Comparison of ENCODE assay signal across 20 cellular contexts in genomic region chr17:2015314-2015713, GRCh38. TPM values are rescaled to one million over a fixed set of nuclear protein-coding genes. Genes with fewer than 3 reads are reported as not detected.
A peak's percentile ranks its signal among the peaks of the same experiment; 100 is the strongest.
DNase-seq lines count a peak whose midpoint lies in the region; ATAC-seq, FAIRE-seq and TF ChIP-seq lines count a peak whose summit lies in the region.
"Had no signal": no experiment of that assay in that cellular context is flagged by ENCODE, and none has a peak within 500 bp of the region (broad histone marks: within the 10 kb centered on the region; RNA-seq: fewer than 3 reads in every experiment).

No MANE protein-coding gene starts in this region.

- H3K4me3 ChIP-seq in HepG2 (replicated peaks in 1 of 3; ENCODE audit: insufficient read depth in 1 of 3, low read depth in 2 of 3, low read length in 3 of 3): no peak overlapping the region
- no peak overlapping the region for H3K4me3 ChIP-seq in right lobe of liver
- no peak overlapping the region for H3K4me3 ChIP-seq in adipocyte (ENCODE audit: low read length)
- no peak overlapping the region for H3K4me3 ChIP-seq in neural progenitor cell
- no peak overlapping the region for H3K4me3 ChIP-seq in tibial nerve
- H3K4me3 ChIP-seq: GM12878, GM23248 had no signal

- TF ChIP-seq CTCF in HepG2 (CRISPR knock-in tag; IDR thresholded peaks at IDR 0.05) (no peak), right lobe of liver (IDR thresholded peaks at IDR 0.05) (no peak), neural progenitor cell (IDR thresholded peaks at IDR 0.05) (no peak), tibial nerve (IDR thresholded peaks at IDR 0.05) (no peak), natural killer cell (IDR thresholded peaks at IDR 0.05) (no peak)

- in situ Hi-C loops in HepG2 (cut with HindIII; ENCODE audit: extremely low pct_ligation_motif_present, low pct_unique_long_range_greater_than_20kb): no loop called here

- WGBS in HepG2 (ENCODE audit: low lambda C conversion rate): 59% methylated on average over 12 of the region's 14 CpGs
- WGBS in right lobe of liver (ENCODE audit: insufficient coverage, low coverage, low lambda C conversion rate, missing lambda C conversion rate): 49% methylated on average over 7 of the region's 14 CpGs
- WGBS in tibial nerve, 2 donors: 85 to 91% methylated on average over 14 of the region's 14 CpGs

- H3K27me3 Mint-ChIP-seq in neural progenitor cell (ENCODE audit: insufficient read depth, low read depth) (peaks cover 20% of the 10 kb centered on the region), natural killer cell (ENCODE audit: low read depth in 2 of 2) (peaks cover 27 to 28% of the 10 kb centered on the region in 2 donors)
- peaks cover 26% of the 10 kb centered on the region for H3K27me3 Mint-ChIP-seq in activated T-cell treated with anti-CD3 and anti-CD28 coated beads, Interleukin-2, amount 50 U/mL, for 4 hours (ENCODE audit: low read depth)

- H3K36me3 ChIP-seq in HepG2 (replicated peaks in 1 of 2; ENCODE audit: control insufficient read depth in 1 of 2, insufficient read depth in 2 of 2, low read length in 2 of 2): no peaks in the 10 kb centered on the region
- no peaks in the 10 kb centered on the region for H3K36me3 ChIP-seq in right lobe of liver
- H3K36me3 ChIP-seq in adipocyte (ENCODE audit: control insufficient read depth, insufficient read depth, low read length, severe bottlenecking): no peaks in the 10 kb centered on the region
- H3K36me3 ChIP-seq in neural progenitor cell: no peaks in the 10 kb centered on the region
- no peaks in the 10 kb centered on the region for H3K36me3 ChIP-seq in tibial nerve

- no peak overlapping the region for H3K4me2 ChIP-seq in HepG2 (ENCODE audit: low read depth, low read length)
- no peak overlapping the region for H3K4me2 ChIP-seq in neural progenitor cell

- DNase-seq in HepG2 (ENCODE audit: low spot score) (no peak), right lobe of liver (no peak), adipocyte (ENCODE audit: low read depth) (no peak), neural progenitor cell (ENCODE audit: low spot score) (no peak), tibial nerve (ENCODE audit: low spot score in 2 of 2) (no peak), natural killer cell (no peak)
- DNase-seq in activated T-cell treated with anti-CD3 and anti-CD28 coated beads, Interleukin-2, amount 50 U/mL, for 4 hours: no peak
- DNase-seq: CD4-positive, alpha-beta T cell; CD8-positive, alpha-beta memory T cell; DMS 273 treated with DMSO at 0.1 percent for 48 hours; DMS79; EL; GDM1; GM23248; H9 had no signal

- no peak for TF ChIP-seq EP300 in HepG2 (IDR thresholded peaks at IDR 0.05; ENCODE audit: low read depth in 2 of 2, low read length in 2 of 2)
- TF ChIP-seq EP300 in HepG2 (CRISPR knock-in tag; IDR thresholded peaks at IDR 0.05; ENCODE audit: borderline replicate concordance): no peak
- TF ChIP-seq EP300 in tibial nerve (IDR thresholded peaks at IDR 0.05): no peak

- CTCF ChIA-PET in HepG2 (lab: Yijun Ruan, JAX; ENCODE audit: low intra/inter-chr PET ratio, low total read pairs): no interaction called here

- peaks cover 7 to 33% of the 10 kb centered on the region in 2 experiments; a peak in 4 of 5 replicates for H3K27me3 ChIP-seq in HepG2 (ENCODE audit: control insufficient read depth in 1 of 2, insufficient read depth in 2 of 2, low read length in 2 of 2)
- no peaks in the 10 kb centered on the region for H3K27me3 ChIP-seq in right lobe of liver
- peaks cover 34% of the 10 kb centered on the region for H3K27me3 ChIP-seq in adipocyte (replicated peaks; ENCODE audit: control insufficient read depth, insufficient read depth, low read length)
- peaks cover 85% of the 10 kb centered on the region for H3K27me3 ChIP-seq in neural progenitor cell
- H3K27me3 ChIP-seq in tibial nerve: peaks cover 0 to 16% of the 10 kb centered on the region in 2 donors

- POLR2A ChIA-PET in HepG2 (lab: Yijun Ruan, JAX): no interaction called here

- FAIRE-seq in HepG2 (lab: Jason Lieb, UNC): no peak
- FAIRE-seq: D721Med, GM12878, GM19239 had no signal

- H3K9me3 ChIP-seq in HepG2 (ENCODE audit: low read length): no peaks in the 10 kb centered on the region
- no peaks in the 10 kb centered on the region for H3K9me3 ChIP-seq in right lobe of liver
- no peaks in the 10 kb centered on the region for H3K9me3 ChIP-seq in adipocyte (ENCODE audit: control insufficient read depth, low read length)
- no peaks in the 10 kb centered on the region for H3K9me3 ChIP-seq in neural progenitor cell (ENCODE audit: low read depth)
- no peaks in the 10 kb centered on the region for H3K9me3 ChIP-seq in tibial nerve

- H2AFZ ChIP-seq in HepG2 (ENCODE audit: low read length): no peak overlapping the region
- H2AFZ ChIP-seq in neural progenitor cell (replicated peaks): no peak overlapping the region
- H2AFZ ChIP-seq: GM23248 had no signal

- TF ChIP-seq RAD21 in HepG2 (CRISPR knock-in tag; IDR thresholded peaks at IDR 0.05): no peak

- no TSS peak for BruUV-seq in HepG2 (replicated peaks; lab: Mats Ljungman, UMichigan)

- H4K20me1 ChIP-seq in HepG2 (ENCODE audit: insufficient read depth, low read length): no peaks in the 10 kb centered on the region
- peaks cover 12% of the 10 kb centered on the region for H4K20me1 ChIP-seq in neural progenitor cell (ENCODE audit: low read depth)

- TF ChIP-seq POLR2A in HepG2 (IDR thresholded peaks at IDR 0.05; ENCODE audit: insufficient read depth in 1 of 2, low read depth in 2 of 2, low read length in 2 of 2) (no peak), right lobe of liver (IDR thresholded peaks at IDR 0.05) (no peak), tibial nerve (IDR thresholded peaks at IDR 0.05) (no peak)

- H3K4me1 Mint-ChIP-seq in neural progenitor cell: peaks cover 62% of the 10 kb centered on the region
- H3K4me1 Mint-ChIP-seq in activated T-cell treated with anti-CD3 and anti-CD28 coated beads, Interleukin-2, amount 50 U/mL, for 4 hours (ENCODE audit: low read depth): no peaks in the 10 kb centered on the region
- H3K4me1 Mint-ChIP-seq in natural killer cell: peaks cover 0 to 6% of the 10 kb centered on the region in 2 donors
- H3K4me1 Mint-ChIP-seq: CD8-positive, alpha-beta memory T cell had no signal

- no peaks in the 10 kb centered on the region for H3K79me2 ChIP-seq in HepG2 (ENCODE audit: insufficient read depth, low read length)
- H3K79me2 ChIP-seq in neural progenitor cell (ENCODE audit: low read depth): no peaks in the 10 kb centered on the region

- intact Hi-C loops in HepG2 (cut with micrococcal nuclease; ENCODE audit: unreplicated experiment) (no loop called here), right lobe of liver (cut with DNase I) (no loop called here), natural killer cell (cut with micrococcal nuclease) (no loop called here)

- ATAC-seq in HepG2 (no peak), right lobe of liver (no peak), natural killer cell (no peak)
- no peak for ATAC-seq in activated T-cell treated with anti-CD3 and anti-CD28 coated beads, Interleukin-2, amount 50 U/mL, for 4 hours
- ATAC-seq: GM12878, HCT116 had no signal

- H3K27ac Mint-ChIP-seq in neural progenitor cell (no peak overlapping the region), natural killer cell (no peak overlapping the region)
- H3K27ac Mint-ChIP-seq: CD4-positive, alpha-beta T cell; CD8-positive, alpha-beta memory T cell; H9 had no signal

- H3K4me1 ChIP-seq in HepG2 (ENCODE audit: insufficient read depth, low read length) (no peaks in the 10 kb centered on the region), right lobe of liver (peaks cover 0 to 20% (median 7%) of the 10 kb centered on the region in 4 donors), adipocyte (ENCODE audit: control insufficient read depth, insufficient read depth, low read length) (peaks cover 69% of the 10 kb centered on the region), neural progenitor cell (peaks cover 12% of the 10 kb centered on the region), tibial nerve (peaks cover 0 to 44% (median 0%) of the 10 kb centered on the region in 4 donors)

- H3K36me3 Mint-ChIP-seq in neural progenitor cell (no peaks in the 10 kb centered on the region), natural killer cell (no peaks in the 10 kb centered on the region)
- H3K36me3 Mint-ChIP-seq in activated T-cell treated with anti-CD3 and anti-CD28 coated beads, Interleukin-2, amount 50 U/mL, for 4 hours (ENCODE audit: insufficient read depth): no peaks in the 10 kb centered on the region
- H3K36me3 Mint-ChIP-seq: CD14-positive monocyte; CD8-positive, alpha-beta memory T cell had no signal

- H3K9ac ChIP-seq in HepG2 (ENCODE audit: insufficient read depth, low read depth, low read length) (no peak overlapping the region), adipocyte (ENCODE audit: low read length) (peak overlapping the region; percentile 3), neural progenitor cell (no peak overlapping the region)
- H3K9ac ChIP-seq: GM23248 had no signal

- peak overlapping the region; percentile 24 for H3K4me3 Mint-ChIP-seq in neural progenitor cell
- no peak overlapping the region for H3K4me3 Mint-ChIP-seq in activated T-cell treated with anti-CD3 and anti-CD28 coated beads, Interleukin-2, amount 50 U/mL, for 4 hours
- H3K4me3 Mint-ChIP-seq in natural killer cell: no peak overlapping the region
- H3K4me3 Mint-ChIP-seq: CD4-positive, alpha-beta T cell; CD8-positive, alpha-beta memory T cell; H9 had no signal

- H3K9me3 Mint-ChIP-seq in neural progenitor cell: no peaks in the 10 kb centered on the region
- H3K9me3 Mint-ChIP-seq in activated T-cell treated with anti-CD3 and anti-CD28 coated beads, Interleukin-2, amount 50 U/mL, for 4 hours: no peaks in the 10 kb centered on the region
- H3K9me3 Mint-ChIP-seq in natural killer cell: no peaks in the 10 kb centered on the region
- H3K9me3 Mint-ChIP-seq: CD4-positive, alpha-beta T cell; H9 had no signal

- H3F3A ChIP-seq in neural progenitor cell (ENCODE audit: low read depth): peaks cover 15% of the 10 kb centered on the region

- H3K27ac ChIP-seq in HepG2 (ENCODE audit: extremely low read length, insufficient read depth, low read length) (no peak overlapping the region), right lobe of liver (no peak overlapping the region), neural progenitor cell (no peak overlapping the region), tibial nerve (no peak overlapping the region)
- H3K27ac ChIP-seq: GM23248 had no signal

RNA-seq across cellular contexts. Expression of gene RTN4RL1, which starts 9.8 kb away (rescaled TPM):
- total RNA-seq in HepG2 (2016; rRNA removed; fragmentation: Illumina TruSeq; extraction: Trizol) (not detected in 2 replicates), right lobe of liver (1 to 10 TPM in 5 of 6 experiments, under 1 TPM in 1; 0.54 to 2.6 (median 1.4) TPM), neural progenitor cell (ENCODE audit: low replicate concordance) (3.4 and 7.2 TPM in 2 replicates), tibial nerve (10 to 100 TPM in 1 of 4 donors, 1 to 10 TPM in 3; 7.3 to 12.6 (median 7.8) TPM), natural killer cell (under 1 TPM in 2 of 3 donors, not detected in 1; 0.15 to 0.23 TPM)
- total RNA-seq in HepG2 (2016; cell fraction: cytosol; rRNA removed; fragmentation: Illumina TruSeq; extraction: Trizol; ENCODE audit: low read depth): not detected in 2 replicates
- not detected in 2 replicates for total RNA-seq in HepG2 (2016; cell fraction: insoluble cytoplasmic fraction; rRNA removed; fragmentation: Illumina TruSeq; extraction: Trizol)
- total RNA-seq in HepG2 (2016; cell fraction: membrane; rRNA removed; fragmentation: Illumina TruSeq; extraction: Trizol): not detected in 2 replicates
- total RNA-seq in HepG2 (2016; cell fraction: nucleus; rRNA removed; fragmentation: Illumina TruSeq; extraction: Trizol): not detected in 2 replicates
- 0.01 TPM in 1 of 2 replicates, not detected in the other for polyA plus RNA-seq in HepG2 (2011; rRNA removed)
- polyA plus RNA-seq in HepG2 (2011; cell fraction: cytosol; rRNA removed): not detected in 2 replicates
- polyA plus RNA-seq in HepG2 (2011; cell fraction: nucleus; rRNA removed): not detected in 2 replicates
- not detected in 2 replicates for polyA plus RNA-seq in HepG2 (2012)
- polyA plus RNA-seq in HepG2 (2016; cell fraction: cytosol; fragmentation: Illumina TruSeq; extraction: Trizol; ENCODE audit: low read depth): not detected in 2 replicates
- not detected in 2 replicates for polyA plus RNA-seq in HepG2 (2016; cell fraction: insoluble cytoplasmic fraction; fragmentation: Illumina TruSeq; extraction: Trizol; ENCODE audit: low read depth)
- 0.05 TPM in 1 of 2 replicates, not detected in the other for polyA plus RNA-seq in HepG2 (2016; cell fraction: membrane; fragmentation: Illumina TruSeq; extraction: Trizol; ENCODE audit: low read depth)
- not detected in 2 replicates for polyA plus RNA-seq in HepG2 (2016; cell fraction: nucleus; fragmentation: Illumina TruSeq; extraction: Trizol; ENCODE audit: insufficient read depth, low read depth)
- 0.08 TPM in 1 of 2 replicates, not detected in the other for polyA minus RNA-seq in HepG2 (2011; rRNA and poly(A)+ RNA removed; ENCODE audit: low replicate concordance)
- not detected in 2 replicates for polyA minus RNA-seq in HepG2 (2011; cell fraction: cytosol; rRNA and poly(A)+ RNA removed)
- polyA minus RNA-seq in HepG2 (2011; cell fraction: nucleus; rRNA and poly(A)+ RNA removed): not detected in 2 replicates
- total RNA-seq in activated T-cell treated with anti-CD3 and anti-CD28 coated beads, Interleukin-2, amount 50 U/mL, for 4 hours: 1 to 10 TPM; 1.0 to 2.5 (median 2.0) TPM
- polyA plus RNA-seq: GM23248 had no signal

RNA-seq across cellular contexts. Expression of gene DPH1, which starts 14.6 kb away (rescaled TPM):
- total RNA-seq in HepG2 (2016; rRNA removed; fragmentation: Illumina TruSeq; extraction: Trizol) (14.5 and 25.3 TPM in 2 replicates), right lobe of liver (10 to 100 TPM; 20.0 to 41.1 (median 25.4) TPM), neural progenitor cell (ENCODE audit: low replicate concordance) (21.1 and 28.0 TPM in 2 replicates), tibial nerve (100 to 1,000 TPM in 1 of 4 donors, 10 to 100 TPM in 3; 56.3 to 137 (median 63.9) TPM), natural killer cell (10 to 100 TPM; 60.2 to 65.2 (median 63.2) TPM)
- total RNA-seq in HepG2 (2016; cell fraction: cytosol; rRNA removed; fragmentation: Illumina TruSeq; extraction: Trizol; ENCODE audit: low read depth): 12.1 and 14.2 TPM in 2 replicates
- 12.8 and 22.5 TPM in 2 replicates for total RNA-seq in HepG2 (2016; cell fraction: insoluble cytoplasmic fraction; rRNA removed; fragmentation: Illumina TruSeq; extraction: Trizol)
- 10.3 and 14.0 TPM in 2 replicates for total RNA-seq in HepG2 (2016; cell fraction: membrane; rRNA removed; fragmentation: Illumina TruSeq; extraction: Trizol)
- 16.5 and 22.6 TPM in 2 replicates for total RNA-seq in HepG2 (2016; cell fraction: nucleus; rRNA removed; fragmentation: Illumina TruSeq; extraction: Trizol)
- polyA plus RNA-seq in HepG2 (2011; rRNA removed): 42.8 and 49.5 TPM in 2 replicates
- 18.9 and 24.7 TPM in 2 replicates for polyA plus RNA-seq in HepG2 (2011; cell fraction: cytosol; rRNA removed)
- polyA plus RNA-seq in HepG2 (2011; cell fraction: nucleus; rRNA removed): 184 and 197 TPM in 2 replicates
- polyA plus RNA-seq in HepG2 (2012): 22.1 and 23.1 TPM in 2 replicates
- polyA plus RNA-seq in HepG2 (2016; cell fraction: cytosol; fragmentation: Illumina TruSeq; extraction: Trizol; ENCODE audit: low read depth): 2.9 and 3.9 TPM in 2 replicates
- polyA plus RNA-seq in HepG2 (2016; cell fraction: insoluble cytoplasmic fraction; fragmentation: Illumina TruSeq; extraction: Trizol; ENCODE audit: low read depth): 12.2 and 15.0 TPM in 2 replicates
- 3.9 and 4.7 TPM in 2 replicates for polyA plus RNA-seq in HepG2 (2016; cell fraction: membrane; fragmentation: Illumina TruSeq; extraction: Trizol; ENCODE audit: low read depth)
- polyA plus RNA-seq in HepG2 (2016; cell fraction: nucleus; fragmentation: Illumina TruSeq; extraction: Trizol; ENCODE audit: insufficient read depth, low read depth): 54.3 and 66.6 TPM in 2 replicates
- 82.1 and 106 TPM in 2 replicates for polyA minus RNA-seq in HepG2 (2011; rRNA and poly(A)+ RNA removed; ENCODE audit: low replicate concordance)
- polyA minus RNA-seq in HepG2 (2011; cell fraction: cytosol; rRNA and poly(A)+ RNA removed): 15.1 and 19.0 TPM in 2 replicates
- 33.1 and 46.4 TPM in 2 replicates for polyA minus RNA-seq in HepG2 (2011; cell fraction: nucleus; rRNA and poly(A)+ RNA removed)
- total RNA-seq in activated T-cell treated with anti-CD3 and anti-CD28 coated beads, Interleukin-2, amount 50 U/mL, for 4 hours: 10 to 100 TPM; 56.6 to 59.9 (median 58.5) TPM

RNA-seq across cellular contexts. Expression of gene OVCA2, which starts 26.5 kb away (rescaled TPM):
- 28.2 and 28.5 TPM in 2 replicates for total RNA-seq in HepG2 (2016; rRNA removed; fragmentation: Illumina TruSeq; extraction: Trizol)
- 14.6 and 20.0 TPM in 2 replicates for total RNA-seq in HepG2 (2016; cell fraction: cytosol; rRNA removed; fragmentation: Illumina TruSeq; extraction: Trizol; ENCODE audit: low read depth)
- total RNA-seq in HepG2 (2016; cell fraction: insoluble cytoplasmic fraction; rRNA removed; fragmentation: Illumina TruSeq; extraction: Trizol): 30.5 and 31.5 TPM in 2 replicates
- total RNA-seq in HepG2 (2016; cell fraction: membrane; rRNA removed; fragmentation: Illumina TruSeq; extraction: Trizol): 29.3 and 32.1 TPM in 2 replicates
- total RNA-seq in HepG2 (2016; cell fraction: nucleus; rRNA removed; fragmentation: Illumina TruSeq; extraction: Trizol): 13.5 and 15.0 TPM in 2 replicates
- polyA plus RNA-seq in HepG2 (2011; rRNA removed): 23.7 and 30.7 TPM in 2 replicates
- 28.7 and 32.0 TPM in 2 replicates for polyA plus RNA-seq in HepG2 (2011; cell fraction: cytosol; rRNA removed)
- 12.2 and 17.3 TPM in 2 replicates for polyA plus RNA-seq in HepG2 (2011; cell fraction: nucleus; rRNA removed)
- 7.1 and 10.8 TPM in 2 replicates for polyA plus RNA-seq in HepG2 (2012)
- polyA plus RNA-seq in HepG2 (2016; cell fraction: cytosol; fragmentation: Illumina TruSeq; extraction: Trizol; ENCODE audit: low read depth): 21.4 and 25.7 TPM in 2 replicates
- 30.2 and 32.2 TPM in 2 replicates for polyA plus RNA-seq in HepG2 (2016; cell fraction: insoluble cytoplasmic fraction; fragmentation: Illumina TruSeq; extraction: Trizol; ENCODE audit: low read depth)
- polyA plus RNA-seq in HepG2 (2016; cell fraction: membrane; fragmentation: Illumina TruSeq; extraction: Trizol; ENCODE audit: low read depth): 25.8 and 29.0 TPM in 2 replicates
- 19.9 and 28.4 TPM in 2 replicates for polyA plus RNA-seq in HepG2 (2016; cell fraction: nucleus; fragmentation: Illumina TruSeq; extraction: Trizol; ENCODE audit: insufficient read depth, low read depth)
- 18.1 and 38.8 TPM in 2 replicates for polyA minus RNA-seq in HepG2 (2011; rRNA and poly(A)+ RNA removed; ENCODE audit: low replicate concordance)
- polyA minus RNA-seq in HepG2 (2011; cell fraction: cytosol; rRNA and poly(A)+ RNA removed): 2.6 and 5.9 TPM in 2 replicates
- 1.7 TPM in 1 of 2 replicates, not detected in the other for polyA minus RNA-seq in HepG2 (2011; cell fraction: nucleus; rRNA and poly(A)+ RNA removed)
- 10 to 100 TPM; 10.3 to 36.2 (median 14.8) TPM for total RNA-seq in right lobe of liver
- total RNA-seq in neural progenitor cell (ENCODE audit: low replicate concordance): 5.4 and 23.1 TPM in 2 replicates
- 10 to 100 TPM; 18.6 to 37.3 (median 35.0) TPM for total RNA-seq in tibial nerve
- 10 to 100 TPM; 67.7 to 74.4 (median 70.7) TPM for total RNA-seq in activated T-cell treated with anti-CD3 and anti-CD28 coated beads, Interleukin-2, amount 50 U/mL, for 4 hours
- 10 to 100 TPM; 27.9 to 33.8 (median 28.5) TPM for total RNA-seq in natural killer cell

RNA-seq across cellular contexts. Expression of gene HIC1, which starts 39.6 kb away (rescaled TPM):
- total RNA-seq in HepG2 (2016; rRNA removed; fragmentation: Illumina TruSeq; extraction: Trizol) (0.31 TPM in 1 of 2 replicates, not detected in the other), right lobe of liver (10 to 100 TPM in 2 of 6 experiments, 1 to 10 TPM in 4; 4.7 to 14.8 (median 6.1) TPM), neural progenitor cell (ENCODE audit: low replicate concordance) (0.62 TPM in 1 of 2 replicates, not detected in the other), tibial nerve (10 to 100 TPM; 27.6 to 64.7 (median 50.0) TPM), natural killer cell (10 to 100 TPM; 19.2 to 26.4 (median 20.7) TPM)
- total RNA-seq in HepG2 (2016; cell fraction: cytosol; rRNA removed; fragmentation: Illumina TruSeq; extraction: Trizol; ENCODE audit: low read depth): not detected in 2 replicates
- total RNA-seq in HepG2 (2016; cell fraction: insoluble cytoplasmic fraction; rRNA removed; fragmentation: Illumina TruSeq; extraction: Trizol): 0.12 and 0.26 TPM in 2 replicates
- 0.06 and 0.07 TPM in 2 replicates for total RNA-seq in HepG2 (2016; cell fraction: membrane; rRNA removed; fragmentation: Illumina TruSeq; extraction: Trizol)
- not detected in 2 replicates for total RNA-seq in HepG2 (2016; cell fraction: nucleus; rRNA removed; fragmentation: Illumina TruSeq; extraction: Trizol)
- polyA plus RNA-seq in HepG2 (2011; rRNA removed): 0.04 and 0.10 TPM in 2 replicates
- polyA plus RNA-seq in HepG2 (2011; cell fraction: cytosol; rRNA removed): 0.09 and 0.12 TPM in 2 replicates
- 1.1 and 1.2 TPM in 2 replicates for polyA plus RNA-seq in HepG2 (2011; cell fraction: nucleus; rRNA removed)
- polyA plus RNA-seq in HepG2 (2012): 0.23 and 0.39 TPM in 2 replicates
- polyA plus RNA-seq in HepG2 (2016; cell fraction: cytosol; fragmentation: Illumina TruSeq; extraction: Trizol; ENCODE audit: low read depth): not detected in 2 replicates
- 0.08 TPM in 1 of 2 replicates, not detected in the other for polyA plus RNA-seq in HepG2 (2016; cell fraction: insoluble cytoplasmic fraction; fragmentation: Illumina TruSeq; extraction: Trizol; ENCODE audit: low read depth)
- 0.06 and 0.09 TPM in 2 replicates for polyA plus RNA-seq in HepG2 (2016; cell fraction: membrane; fragmentation: Illumina TruSeq; extraction: Trizol; ENCODE audit: low read depth)
- polyA plus RNA-seq in HepG2 (2016; cell fraction: nucleus; fragmentation: Illumina TruSeq; extraction: Trizol; ENCODE audit: insufficient read depth, low read depth): 0.84 TPM in 1 of 2 replicates, not detected in the other
- polyA minus RNA-seq in HepG2 (2011; rRNA and poly(A)+ RNA removed; ENCODE audit: low replicate concordance): 0.12 and 0.56 TPM in 2 replicates
- not detected in 2 replicates for polyA minus RNA-seq in HepG2 (2011; cell fraction: cytosol; rRNA and poly(A)+ RNA removed)
- 0.12 and 0.13 TPM in 2 replicates for polyA minus RNA-seq in HepG2 (2011; cell fraction: nucleus; rRNA and poly(A)+ RNA removed)
- 10 to 100 TPM; 18.9 to 60.9 (median 31.5) TPM for total RNA-seq in activated T-cell treated with anti-CD3 and anti-CD28 coated beads, Interleukin-2, amount 50 U/mL, for 4 hours
